In the genomic region with DNA sequence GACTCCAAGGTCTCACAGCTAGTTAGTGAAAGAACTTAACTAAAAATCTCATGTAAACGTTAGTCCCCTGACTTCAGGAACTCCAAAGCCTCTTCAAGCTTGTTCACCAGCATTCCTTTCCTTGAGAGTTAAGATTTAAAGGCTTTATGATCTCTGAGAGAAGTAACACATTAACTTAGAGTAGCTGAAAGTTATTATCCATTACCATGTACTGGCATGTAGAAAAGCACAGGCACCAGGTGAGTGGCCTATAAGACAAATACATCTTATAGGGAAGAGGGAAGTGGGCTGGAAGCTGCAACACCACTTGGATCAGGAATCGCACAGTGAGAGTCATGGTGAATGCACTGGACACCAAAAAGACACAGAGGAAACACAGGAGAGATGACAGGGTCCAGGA, we compare ENCODE assay signal across 23 cellular contexts. TPM values are rescaled to one million over a fixed set of nuclear protein-coding genes. Genes with fewer than 3 reads are reported as not detected.
DNase-seq lines count a peak whose midpoint lies in the region; ATAC-seq and TF ChIP-seq lines count a peak whose summit lies in the region.
"Had no signal": no experiment of that assay in that cellular context is flagged by ENCODE, and none has a peak within 500 bp of the region (broad histone marks: within the 10 kb centered on the region; RNA-seq: fewer than 3 reads in every experiment).

No MANE protein-coding gene starts in this region.

- BruUV-seq in Calu3 (replicated peaks; lab: Mats Ljungman, UMichigan): no TSS peak

- ATAC-seq in lung (ENCODE audit: insufficient read depth, low FRiP score) (peak; percentile 15), GM18868 (IDR thresholded peaks at IDR 0.05; ENCODE audit: unreplicated experiment) (no peak)
- ATAC-seq in natural killer cell treated with Interleukin-12 subunit alpha and Interleukin-12 subunit beta and Interleukin-15 and Interleukin-18, amount 100 ng/mL, for 72 hours: no peak
- ATAC-seq: PC-3 had no signal

- TF ChIP-seq CTCF in Calu3 (IDR thresholded peaks at IDR 0.05; ENCODE audit: unreplicated experiment) (no peak), hepatocyte (IDR thresholded peaks at IDR 0.05; ENCODE audit: poor library complexity) (no peak), lung (IDR thresholded peaks at IDR 0.05; ENCODE audit: control extremely low read depth, extremely low read depth) (no peak), transverse colon (IDR thresholded peaks at IDR 0.05) (no peak)

- peaks cover 38% of the 10 kb centered on the region for H3K4me1 Mint-ChIP-seq in Calu3 (ENCODE audit: low read depth, unreplicated experiment)
- no peaks in the 10 kb centered on the region for H3K4me1 Mint-ChIP-seq in natural killer cell treated with Interleukin-12 subunit alpha and Interleukin-12 subunit beta and Interleukin-15 and Interleukin-18, amount 100 ng/mL, for 72 hours (ENCODE audit: low read depth in 2 of 2)
- H3K4me1 Mint-ChIP-seq: CD8-positive, alpha-beta memory T cell had no signal

- no peak for TF ChIP-seq POLR2A in transverse colon (IDR thresholded peaks at IDR 0.05)

- H3K79me2 ChIP-seq in hepatocyte: peaks cover 52% of the 10 kb centered on the region

- H3K9me3 Mint-ChIP-seq in Calu3 (ENCODE audit: low read depth, unreplicated experiment): peaks cover 2% of the 10 kb centered on the region
- H3K9me3 Mint-ChIP-seq in natural killer cell treated with Interleukin-12 subunit alpha and Interleukin-12 subunit beta and Interleukin-15 and Interleukin-18, amount 100 ng/mL, for 72 hours: no peaks in the 10 kb centered on the region
- H3K9me3 Mint-ChIP-seq: CD8-positive, alpha-beta memory T cell; HFFc6; IgD-negative memory B cell had no signal

- peak overlapping the region; percentile 59 for H3K4me2 ChIP-seq in hepatocyte

- no peak overlapping the region for H2AFZ ChIP-seq in hepatocyte

- no peaks in the 10 kb centered on the region for H3K9me3 ChIP-seq in hepatocyte (ENCODE audit: low read depth)
- peaks cover 0 to 3% of the 10 kb centered on the region in 2 donors for H3K9me3 ChIP-seq in lung (ENCODE audit: control insufficient read depth in 2 of 2, insufficient read depth in 1 of 2, low read length in 1 of 2)
- no peaks in the 10 kb centered on the region for H3K9me3 ChIP-seq in transverse colon
- H3K9me3 ChIP-seq: MG63 had no signal

- H3K9me2 ChIP-seq in hepatocyte (replicated peaks; ENCODE audit: insufficient read depth): no peaks in the 10 kb centered on the region

- no peaks in the 10 kb centered on the region for H3K36me3 ChIP-seq in hepatocyte (replicated peaks; ENCODE audit: insufficient read depth, low read depth)
- no peaks in the 10 kb centered on the region for H3K36me3 ChIP-seq in lung (ENCODE audit: control insufficient read depth in 2 of 2, insufficient read depth in 2 of 2, low read length in 2 of 2)
- H3K36me3 ChIP-seq in transverse colon: no peaks in the 10 kb centered on the region
- H3K36me3 ChIP-seq: MG63 had no signal

- 50% methylated on average over 2 of the region's 2 CpGs for WGBS in hepatocyte (ENCODE audit: low lambda C conversion rate, missing lambda C conversion rate)
- WGBS in lung, 2 donors: 50 to 52% methylated on average over 2 of the region's 2 CpGs
- 37 to 57% methylated on average over 1 to 2 of the region's 2 CpGs for WGBS in transverse colon (ENCODE audit: low coverage in 1 of 2), 2 donors

- H3K4me3 ChIP-seq in hepatocyte (no peak overlapping the region), lung (no peak overlapping the region), transverse colon (no peak overlapping the region)
- H3K4me3 ChIP-seq: MG63 had no signal

- no peaks in the 10 kb centered on the region for H3K27me3 Mint-ChIP-seq in Calu3 (ENCODE audit: unreplicated experiment)
- peaks cover 0 to 1% of the 10 kb centered on the region in 2 donors for H3K27me3 Mint-ChIP-seq in natural killer cell treated with Interleukin-12 subunit alpha and Interleukin-12 subunit beta and Interleukin-15 and Interleukin-18, amount 100 ng/mL, for 72 hours
- H3K27me3 Mint-ChIP-seq: IgD-negative memory B cell had no signal

- TF ChIP-seq EP300 in transverse colon (IDR thresholded peaks at IDR 0.05; ENCODE audit: low read depth): no peak

- in situ Hi-C loops in transverse colon (cut with MboI; ENCODE audit: low pct_ligation_motif_present in 1 of 4, low pct_unique_long_range_greater_than_20kb in 1 of 4, low sequenced_read_pairs in 3 of 4): loop anchor here in 1 of 4 donors (25.0 kb wide), 1 partner anchor 164 kb away; no protein-coding TSS in a partner anchor

- peaks cover 3% of the 10 kb centered on the region for H3K36me3 Mint-ChIP-seq in Calu3 (ENCODE audit: insufficient read depth, unreplicated experiment)
- H3K36me3 Mint-ChIP-seq in natural killer cell treated with Interleukin-12 subunit alpha and Interleukin-12 subunit beta and Interleukin-15 and Interleukin-18, amount 100 ng/mL, for 72 hours: no peaks in the 10 kb centered on the region
- H3K36me3 Mint-ChIP-seq: CD8-positive, alpha-beta memory T cell had no signal

- no peaks in the 10 kb centered on the region for H4K20me1 ChIP-seq in hepatocyte (ENCODE audit: insufficient read depth, poor library complexity, severe bottlenecking)

- no peaks in the 10 kb centered on the region for H3K27me3 ChIP-seq in hepatocyte
- no peaks in the 10 kb centered on the region for H3K27me3 ChIP-seq in lung (ENCODE audit: control insufficient read depth, insufficient read depth)
- H3K27me3 ChIP-seq in transverse colon: no peaks in the 10 kb centered on the region
- H3K27me3 ChIP-seq: MG63 had no signal

- peak; percentile 2 for DNase-seq in Calu3
- DNase-seq in hepatocyte (ENCODE audit: low spot score): peak; percentile 19
- no peak for DNase-seq in lung (ENCODE audit: low spot score)
- DNase-seq in transverse colon: peak; percentile 36
- DNase-seq in NCI-H187 treated with DMSO at 0.1 percent for 48 hours (lab: John Stamatoyannopoulos, UW): no peak
- DNase-seq in natural killer cell treated with Interleukin-12 subunit alpha and Interleukin-12 subunit beta and Interleukin-15 and Interleukin-18, amount 100 ng/mL, for 72 hours (ENCODE audit: low spot score): no peak
- DNase-seq: C1 segment of cervical spinal cord; CD8-positive, alpha-beta memory T cell; GDM1; H7; HFFc6; Karpas-422; MG63; NCI-H1048; NCI-H1436; NCI-H2029 treated with DMSO at 0.1 percent for 48 hours; NCI-H2171; NCI-H526; PC-3; RPMI8226 had no signal

- intact Hi-C loops in Calu3 (cut with micrococcal nuclease; ENCODE audit: unreplicated experiment) (loop anchor here (10.0 kb wide), 1 partner anchor 77 kb away; no protein-coding TSS in a partner anchor), transverse colon (cut with DNase I; ENCODE audit: low total_unique reads) (no loop called here)

- CTCF ChIA-PET in Calu3 (lab: Charles Lee): interaction anchor here (0.6 kb wide), 1 partner anchor 162 kb away, joined by 4 read pairs; no protein-coding TSS in a partner anchor

- peaks cover 14% of the 10 kb centered on the region for H3K4me1 ChIP-seq in hepatocyte (ENCODE audit: insufficient read depth)
- peaks cover 5 to 6% of the 10 kb centered on the region in 2 donors for H3K4me1 ChIP-seq in lung (ENCODE audit: control insufficient read depth in 2 of 2, insufficient read depth in 2 of 2, low read length in 2 of 2)
- H3K4me1 ChIP-seq in transverse colon: peaks cover 0 to 49% (median 18%) of the 10 kb centered on the region in 4 donors

- H3K27ac ChIP-seq in hepatocyte (peak overlapping the region; percentile 79), lung (ENCODE audit: low read depth in 1 of 2, low read length in 1 of 2) (peak overlapping the region in 1 of 2 donors; percentile 53), transverse colon (peak overlapping the region; percentile 64 to 82 (median 78))
- H3K27ac ChIP-seq: HL-60 had no signal

- H3K27ac Mint-ChIP-seq in Calu3 (ENCODE audit: unreplicated experiment): peak overlapping the region; percentile 62
- no peak overlapping the region for H3K27ac Mint-ChIP-seq in natural killer cell treated with Interleukin-12 subunit alpha and Interleukin-12 subunit beta and Interleukin-15 and Interleukin-18, amount 100 ng/mL, for 72 hours
- H3K27ac Mint-ChIP-seq: CD8-positive, alpha-beta memory T cell; HFFc6 had no signal

- peak overlapping the region; percentile 37 for H3K4me3 Mint-ChIP-seq in Calu3 (ENCODE audit: low read depth, unreplicated experiment)
- H3K4me3 Mint-ChIP-seq in natural killer cell treated with Interleukin-12 subunit alpha and Interleukin-12 subunit beta and Interleukin-15 and Interleukin-18, amount 100 ng/mL, for 72 hours: no peak overlapping the region
- H3K4me3 Mint-ChIP-seq: CD8-positive, alpha-beta memory T cell; HFFc6; IgD-negative memory B cell had no signal

RNA-seq across cellular contexts. Expression of a gene that starts 15.4 kb away (rescaled TPM):
- total RNA-seq in Calu3 (2022) (4.4 and 6.5 TPM in 2 replicates), hepatocyte (154 and 158 TPM in 2 replicates), lung (100 to 1,000 TPM in 1 of 2 donors, 10 to 100 TPM in 1; 53.6 to 101 TPM), transverse colon (100 to 1,000 TPM in 3 of 4 donors, 10 to 100 TPM in 1; 61.7 to 183 (median 120) TPM)
- polyA plus RNA-seq in hepatocyte (90.4 and 107 TPM in 2 replicates), lung (10 to 100 TPM; 25.4 to 27.5 TPM)
- under 1 TPM in 1 of 2 donors, not detected in 1; 0.39 TPM for total RNA-seq in natural killer cell treated with Interleukin-12 subunit alpha and Interleukin-12 subunit beta and Interleukin-15 and Interleukin-18, amount 100 ng/mL, for 72 hours
- total RNA-seq: CD8-positive, alpha-beta memory T cell had no signal
- polyA plus RNA-seq: CD8-positive, alpha-beta memory T cell had no signal

Comparison
In these comparisons a context has a peak if more than half of its experiments do, and no peak if none do; other contexts are left out.
1. DNase-seq: peak in Calu3 (single experiment), hepatocyte (single experiment) and transverse colon (single experiment); none in lung (single experiment), NCI-H187 treated with DMSO at 0.1 percent for 48 hours (single experiment) and natural killer cell treated with Interleukin-12 subunit alpha and Interleukin-12 subunit beta and Interleukin-15 and Interleukin-18, amount 100 ng/mL, for 72 hours (single experiment).